In the genomic region with DNA sequence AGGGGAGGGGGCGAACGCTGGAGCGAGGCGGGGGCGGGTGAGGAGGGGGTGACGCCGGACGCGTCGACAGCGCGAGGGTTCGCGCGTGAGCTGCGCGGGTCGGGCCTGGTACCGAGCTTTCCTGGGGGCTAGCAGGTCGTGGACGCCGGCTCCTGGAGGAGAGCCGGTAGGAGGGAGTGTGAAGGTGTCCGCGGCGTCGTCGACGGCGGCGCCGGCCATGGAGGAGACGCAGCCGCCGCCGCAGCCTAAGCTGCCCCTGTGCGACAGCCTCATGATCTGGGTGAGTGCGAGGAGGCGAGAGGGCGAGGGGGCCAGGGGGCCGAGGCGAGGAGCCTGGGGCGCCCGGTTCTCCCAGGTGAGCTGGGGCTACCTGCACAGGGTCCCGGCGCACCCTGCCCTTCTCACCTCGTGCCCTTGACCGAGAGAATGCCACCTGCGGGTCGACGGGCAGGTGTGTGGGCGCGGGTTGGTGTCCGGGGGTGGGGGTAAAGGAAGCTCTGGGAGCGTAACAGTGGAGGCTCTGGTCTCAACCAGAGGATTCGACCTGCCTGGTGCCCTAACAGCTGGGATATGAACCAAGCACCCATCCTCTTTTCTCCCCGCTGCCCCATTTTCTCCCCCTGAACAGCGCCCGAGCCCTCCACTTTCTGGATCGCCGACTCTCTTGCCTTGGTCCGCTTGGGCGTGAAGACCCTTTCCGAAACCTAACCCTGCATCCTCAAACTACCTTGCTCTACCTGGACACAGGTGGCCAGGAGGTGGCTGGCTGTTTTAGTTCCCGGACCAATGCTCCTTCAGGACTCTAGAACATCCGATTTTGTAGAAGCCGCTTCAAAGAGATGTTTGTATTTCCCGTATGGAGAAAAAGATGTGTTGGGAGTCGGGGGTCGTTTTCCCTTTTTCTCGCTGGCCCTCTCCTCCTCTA, we compare ENCODE assay signal across 1 cellular context.
TF ChIP-seq lines count a peak whose summit lies in the region.

HOOK1 (plus strand) TSS at position 49 of the 925 bp plus-strand sequence; CDS start at position 218, 169 bp downstream.

TF ChIP-seq in HepG2, 621 proteins besides CTCF, POLR2A, EP300 and RAD21 (continued from another document and continues in another):
- TF ChIP-seq, protein P1, sequence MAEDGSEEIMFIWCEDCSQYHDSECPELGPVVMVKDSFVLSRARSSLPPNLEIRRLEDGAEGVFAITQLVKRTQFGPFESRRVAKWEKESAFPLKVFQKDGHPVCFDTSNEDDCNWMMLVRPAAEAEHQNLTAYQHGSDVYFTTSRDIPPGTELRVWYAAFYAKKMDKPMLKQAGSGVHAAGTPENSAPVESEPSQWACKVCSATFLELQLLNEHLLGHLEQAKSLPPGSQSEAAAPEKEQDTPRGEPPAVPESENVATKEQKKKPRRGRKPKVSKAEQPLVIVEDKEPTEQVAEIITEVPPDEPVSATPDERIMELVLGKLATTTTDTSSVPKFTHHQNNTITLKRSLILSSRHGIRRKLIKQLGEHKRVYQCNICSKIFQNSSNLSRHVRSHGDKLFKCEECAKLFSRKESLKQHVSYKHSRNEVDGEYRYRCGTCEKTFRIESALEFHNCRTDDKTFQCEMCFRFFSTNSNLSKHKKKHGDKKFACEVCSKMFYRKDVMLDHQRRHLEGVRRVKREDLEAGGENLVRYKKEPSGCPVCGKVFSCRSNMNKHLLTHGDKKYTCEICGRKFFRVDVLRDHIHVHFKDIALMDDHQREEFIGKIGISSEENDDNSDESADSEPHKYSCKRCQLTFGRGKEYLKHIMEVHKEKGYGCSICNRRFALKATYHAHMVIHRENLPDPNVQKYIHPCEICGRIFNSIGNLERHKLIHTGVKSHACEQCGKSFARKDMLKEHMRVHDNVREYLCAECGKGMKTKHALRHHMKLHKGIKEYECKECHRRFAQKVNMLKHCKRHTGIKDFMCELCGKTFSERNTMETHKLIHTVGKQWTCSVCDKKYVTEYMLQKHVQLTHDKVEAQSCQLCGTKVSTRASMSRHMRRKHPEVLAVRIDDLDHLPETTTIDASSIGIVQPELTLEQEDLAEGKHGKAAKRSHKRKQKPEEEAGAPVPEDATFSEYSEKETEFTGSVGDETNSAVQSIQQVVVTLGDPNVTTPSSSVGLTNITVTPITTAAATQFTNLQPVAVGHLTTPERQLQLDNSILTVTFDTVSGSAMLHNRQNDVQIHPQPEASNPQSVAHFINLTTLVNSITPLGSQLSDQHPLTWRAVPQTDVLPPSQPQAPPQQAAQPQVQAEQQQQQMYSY (CRISPR knock-in tag; IDR thresholded peaks at IDR 0.05) = no peak
- no peak for TF ChIP-seq FUBP1 (CRISPR knock-in tag; IDR thresholded peaks at IDR 0.05; ENCODE audit: borderline replicate concordance)
- TF ChIP-seq KAT2B (IDR thresholded peaks at IDR 0.05; ENCODE audit: borderline replicate concordance, low read depth, low read length) = no peak
- TF ChIP-seq YEATS4 (CRISPR knock-in tag; IDR thresholded peaks at IDR 0.05; ENCODE audit: borderline replicate concordance) = peak; percentile 58; the same call in 1 of the 2 replicates
- no peak for TF ChIP-seq LCORL (IDR thresholded peaks at IDR 0.05)
- no peak for TF ChIP-seq LCORL (CRISPR knock-in tag; IDR thresholded peaks at IDR 0.05)
- TF ChIP-seq POGK (CRISPR knock-in tag; conservative IDR thresholded peaks at IDR 0.05) = peak; percentile 63; the same call in 1 of the 2 replicates
- TF ChIP-seq TCF12 (IDR thresholded peaks at IDR 0.05) = no peak
- TF ChIP-seq TCF12 (CRISPR knock-in tag; IDR thresholded peaks at IDR 0.05) = peak; percentile 80; the same call in 1 of the 2 replicates
- no peak for TF ChIP-seq DNMT3B (CRISPR knock-in tag; conservative IDR thresholded peaks at IDR 0.05)
- TF ChIP-seq RAD51 (IDR thresholded peaks at IDR 0.05; ENCODE audit: borderline replicate concordance) = no peak
- TF ChIP-seq, protein P2, sequence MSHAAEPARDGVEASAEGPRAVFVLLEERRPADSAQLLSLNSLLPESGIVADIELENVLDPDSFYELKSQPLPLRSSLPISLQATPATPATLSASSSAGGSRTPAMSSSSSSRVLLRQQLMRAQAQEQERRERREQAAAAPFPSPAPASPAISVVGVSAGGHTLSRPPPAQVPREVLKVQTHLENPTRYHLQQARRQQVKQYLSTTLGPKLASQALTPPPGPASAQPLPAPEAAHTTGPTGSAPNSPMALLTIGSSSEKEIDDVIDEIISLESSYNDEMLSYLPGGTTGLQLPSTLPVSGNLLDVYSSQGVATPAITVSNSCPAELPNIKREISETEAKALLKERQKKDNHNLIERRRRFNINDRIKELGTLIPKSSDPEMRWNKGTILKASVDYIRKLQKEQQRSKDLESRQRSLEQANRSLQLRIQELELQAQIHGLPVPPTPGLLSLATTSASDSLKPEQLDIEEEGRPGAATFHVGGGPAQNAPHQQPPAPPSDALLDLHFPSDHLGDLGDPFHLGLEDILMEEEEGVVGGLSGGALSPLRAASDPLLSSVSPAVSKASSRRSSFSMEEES (CRISPR knock-in tag; IDR thresholded peaks at IDR 0.05) = no peak
- TF ChIP-seq TSC22D2 (CRISPR knock-in tag; IDR thresholded peaks at IDR 0.05; ENCODE audit: borderline replicate concordance) = no peak
- TF ChIP-seq, protein P3, sequence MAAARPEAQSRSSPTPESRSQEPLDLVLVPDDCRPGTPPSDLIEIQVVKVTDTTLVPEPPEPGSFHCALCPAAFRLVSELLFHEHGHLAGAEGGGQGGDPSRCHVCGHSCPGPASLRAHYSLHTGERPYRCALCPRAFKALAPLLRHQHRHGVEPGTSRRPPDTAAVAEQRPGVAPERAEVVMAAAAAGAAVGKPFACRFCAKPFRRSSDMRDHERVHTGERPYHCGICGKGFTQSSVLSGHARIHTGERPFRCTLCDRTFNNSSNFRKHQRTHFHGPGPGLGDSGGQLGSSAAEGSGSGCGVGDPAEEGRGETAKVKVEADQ (CRISPR knock-in tag; IDR thresholded peaks at IDR 0.05; ENCODE audit: borderline replicate concordance) = peak; percentile 74
- no peak for TF ChIP-seq MAFG (CRISPR knock-in tag; IDR thresholded peaks at IDR 0.05)
- TF ChIP-seq, protein P4, sequence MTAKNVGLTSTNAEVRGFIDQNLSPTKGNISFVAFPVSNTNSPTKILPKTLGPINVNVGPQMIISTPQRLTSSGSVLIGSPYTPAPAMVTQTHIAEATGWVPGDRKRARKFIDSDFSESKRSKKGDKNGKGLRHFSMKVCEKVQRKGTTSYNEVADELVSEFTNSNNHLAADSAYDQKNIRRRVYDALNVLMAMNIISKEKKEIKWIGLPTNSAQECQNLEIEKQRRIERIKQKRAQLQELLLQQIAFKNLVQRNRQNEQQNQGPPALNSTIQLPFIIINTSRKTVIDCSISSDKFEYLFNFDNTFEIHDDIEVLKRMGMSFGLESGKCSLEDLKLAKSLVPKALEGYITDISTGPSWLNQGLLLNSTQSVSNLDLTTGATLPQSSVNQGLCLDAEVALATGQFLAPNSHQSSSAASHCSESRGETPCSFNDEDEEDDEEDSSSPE (CRISPR knock-in tag; IDR thresholded peaks at IDR 0.05) = no peak
- TF ChIP-seq JUND (CRISPR knock-in tag; IDR thresholded peaks at IDR 0.05) = no peak
- 0 out of 2 replicates have a peak, but pooled peaks have one; percentile 72 for TF ChIP-seq KLF11 (CRISPR knock-in tag; IDR thresholded peaks at IDR 0.05)
- no peak for TF ChIP-seq FOXJ3 (CRISPR knock-in tag; IDR thresholded peaks at IDR 0.05; ENCODE audit: borderline replicate concordance)
- TF ChIP-seq, protein P5, sequence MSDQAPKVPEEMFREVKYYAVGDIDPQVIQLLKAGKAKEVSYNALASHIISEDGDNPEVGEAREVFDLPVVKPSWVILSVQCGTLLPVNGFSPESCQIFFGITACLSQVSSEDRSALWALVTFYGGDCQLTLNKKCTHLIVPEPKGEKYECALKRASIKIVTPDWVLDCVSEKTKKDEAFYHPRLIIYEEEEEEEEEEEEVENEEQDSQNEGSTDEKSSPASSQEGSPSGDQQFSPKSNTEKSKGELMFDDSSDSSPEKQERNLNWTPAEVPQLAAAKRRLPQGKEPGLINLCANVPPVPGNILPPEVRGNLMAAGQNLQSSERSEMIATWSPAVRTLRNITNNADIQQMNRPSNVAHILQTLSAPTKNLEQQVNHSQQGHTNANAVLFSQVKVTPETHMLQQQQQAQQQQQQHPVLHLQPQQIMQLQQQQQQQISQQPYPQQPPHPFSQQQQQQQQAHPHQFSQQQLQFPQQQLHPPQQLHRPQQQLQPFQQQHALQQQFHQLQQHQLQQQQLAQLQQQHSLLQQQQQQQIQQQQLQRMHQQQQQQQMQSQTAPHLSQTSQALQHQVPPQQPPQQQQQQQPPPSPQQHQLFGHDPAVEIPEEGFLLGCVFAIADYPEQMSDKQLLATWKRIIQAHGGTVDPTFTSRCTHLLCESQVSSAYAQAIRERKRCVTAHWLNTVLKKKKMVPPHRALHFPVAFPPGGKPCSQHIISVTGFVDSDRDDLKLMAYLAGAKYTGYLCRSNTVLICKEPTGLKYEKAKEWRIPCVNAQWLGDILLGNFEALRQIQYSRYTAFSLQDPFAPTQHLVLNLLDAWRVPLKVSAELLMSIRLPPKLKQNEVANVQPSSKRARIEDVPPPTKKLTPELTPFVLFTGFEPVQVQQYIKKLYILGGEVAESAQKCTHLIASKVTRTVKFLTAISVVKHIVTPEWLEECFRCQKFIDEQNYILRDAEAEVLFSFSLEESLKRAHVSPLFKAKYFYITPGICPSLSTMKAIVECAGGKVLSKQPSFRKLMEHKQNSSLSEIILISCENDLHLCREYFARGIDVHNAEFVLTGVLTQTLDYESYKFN (CRISPR knock-in tag; conservative IDR thresholded peaks at IDR 0.05) = 0 out of 2 replicates have a peak, but pooled peaks have one; percentile 7
- no peak for TF ChIP-seq MAFK (conservative IDR thresholded peaks at IDR 0.05 in 1 of 2, IDR thresholded peaks at IDR 0.05 in 1 of 2; ENCODE audit: low read length in 2 of 2)
- TF ChIP-seq ZFP90 (CRISPR knock-in tag; IDR thresholded peaks at IDR 0.05; ENCODE audit: borderline replicate concordance) = no peak
- TF ChIP-seq, protein P6, sequence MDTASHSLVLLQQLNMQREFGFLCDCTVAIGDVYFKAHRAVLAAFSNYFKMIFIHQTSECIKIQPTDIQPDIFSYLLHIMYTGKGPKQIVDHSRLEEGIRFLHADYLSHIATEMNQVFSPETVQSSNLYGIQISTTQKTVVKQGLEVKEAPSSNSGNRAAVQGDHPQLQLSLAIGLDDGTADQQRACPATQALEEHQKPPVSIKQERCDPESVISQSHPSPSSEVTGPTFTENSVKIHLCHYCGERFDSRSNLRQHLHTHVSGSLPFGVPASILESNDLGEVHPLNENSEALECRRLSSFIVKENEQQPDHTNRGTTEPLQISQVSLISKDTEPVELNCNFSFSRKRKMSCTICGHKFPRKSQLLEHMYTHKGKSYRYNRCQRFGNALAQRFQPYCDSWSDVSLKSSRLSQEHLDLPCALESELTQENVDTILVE (CRISPR knock-in tag; IDR thresholded peaks at IDR 0.05) = no peak
- no peak for TF ChIP-seq MIER3 (CRISPR knock-in tag; IDR thresholded peaks at IDR 0.05; ENCODE audit: borderline replicate concordance)
- TF ChIP-seq ZNF3 (CRISPR knock-in tag; IDR thresholded peaks at IDR 0.05) = no peak
- TF ChIP-seq PREB (CRISPR knock-in tag; IDR thresholded peaks at IDR 0.05) = no peak
- TF ChIP-seq, protein P7, sequence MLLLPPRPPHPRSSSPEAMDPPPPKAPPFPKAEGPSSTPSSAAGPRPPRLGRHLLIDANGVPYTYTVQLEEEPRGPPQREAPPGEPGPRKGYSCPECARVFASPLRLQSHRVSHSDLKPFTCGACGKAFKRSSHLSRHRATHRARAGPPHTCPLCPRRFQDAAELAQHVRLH (CRISPR knock-in tag; IDR thresholded peaks at IDR 0.05; ENCODE audit: borderline replicate concordance, low read depth) = no peak
- no peak for TF ChIP-seq ZNF720 (CRISPR knock-in tag; IDR thresholded peaks at IDR 0.05)
- no peak for TF ChIP-seq ZNF766 (CRISPR knock-in tag; IDR thresholded peaks at IDR 0.05; ENCODE audit: borderline replicate concordance)
